ENCODE assay signal across 13 cellular contexts in genomic region chr17:17716837-17717523, GRCh38.
"Had no signal": no experiment of that assay in that cellular context is flagged by ENCODE, and none has a peak within 500 bp of the region (broad histone marks: within the 10 kb centered on the region; RNA-seq: fewer than 3 reads in every experiment).

No MANE protein-coding gene starts in this region.

- H2AFZ ChIP-seq: neural progenitor cell had no signal

- H3K36me3 ChIP-seq: esophagus squamous epithelium, neural progenitor cell, pancreas, thyroid gland, uterus had no signal

- DNase-seq: activated CD8-positive, alpha-beta memory T cell treated with anti-CD3 and anti-CD28 coated beads, Interleukin-2, amount 50 U/mL, for 4 hours; activated CD8-positive, alpha-beta T cell treated with anti-CD3 and anti-CD28 coated beads for 36 hours; aorta; dorsolateral prefrontal cortex; esophagus squamous epithelium; foreskin fibroblast; left colon; pancreas; retina; thyroid gland; uterus had no signal

- ATAC-seq: activated CD8-positive, alpha-beta T cell treated with anti-CD3 and anti-CD28 coated beads for 36 hours; left colon; pancreas had no signal

- H3K27me3 ChIP-seq: dorsolateral prefrontal cortex, esophagus squamous epithelium, pancreas, thyroid gland, uterus had no signal

- H3K9me3 ChIP-seq: esophagus squamous epithelium, pancreas, thyroid gland, uterus had no signal

- H3K4me3 ChIP-seq: dorsolateral prefrontal cortex, esophagus squamous epithelium, neural progenitor cell, pancreas, skin epidermis, thyroid gland, uterus had no signal

- H3K27ac ChIP-seq: esophagus squamous epithelium, neural progenitor cell, pancreas, skin epidermis, uterus had no signal

- H3K4me2 ChIP-seq: neural progenitor cell had no signal

- H3K9ac ChIP-seq: neural progenitor cell had no signal
